8 cellular contexts compared by ENCODE assay signal in the genomic region with DNA sequence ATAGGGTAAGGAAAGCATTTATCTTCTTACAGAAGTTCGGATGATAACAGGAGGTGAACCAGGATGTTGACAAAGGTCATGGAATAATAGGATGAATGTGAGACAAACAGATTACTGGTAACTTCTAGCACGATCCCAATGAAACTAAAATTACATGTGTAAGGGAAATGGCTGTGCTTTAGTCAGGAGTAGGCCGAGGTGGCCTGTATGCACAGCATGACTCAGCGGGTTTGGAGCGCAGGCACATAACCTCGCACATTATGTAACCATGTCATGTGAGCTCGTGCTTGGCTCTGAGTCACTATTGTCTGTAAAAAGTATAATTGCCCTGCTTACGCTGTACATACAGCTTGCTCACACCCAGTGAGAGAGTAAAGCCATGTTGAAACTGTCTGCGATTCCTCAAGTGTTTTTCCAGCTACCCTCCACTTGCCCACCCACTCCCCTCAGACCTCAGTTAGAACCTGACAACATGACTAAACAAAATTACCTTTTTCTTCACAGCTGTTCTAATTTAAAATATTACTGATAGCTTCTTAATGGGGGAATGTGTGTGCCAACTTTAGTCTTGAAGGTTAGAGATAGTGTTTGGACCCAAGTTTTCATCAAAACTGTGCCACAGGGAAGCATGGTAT. TPM values are rescaled to one million over a fixed set of nuclear protein-coding genes. Genes with fewer than 3 reads are reported as not detected.
DNase-seq lines count a peak whose midpoint lies in the region; ATAC-seq, FAIRE-seq and TF ChIP-seq lines count a peak whose summit lies in the region.

No MANE protein-coding gene starts in this region.

- no peak for TF ChIP-seq POLR2A in H54 (IDR thresholded peaks at IDR 0.05; ENCODE audit: low read depth, low read length)
- TF ChIP-seq POLR2A in uterus (IDR thresholded peaks at IDR 0.05): no peak

- H3K4me3 ChIP-seq in A673 (ENCODE audit: low read depth, low read length, poor library complexity, severe bottlenecking) (no peak overlapping the region), uterus (no peak overlapping the region)

- ATAC-seq in GM18519 (IDR thresholded peaks at IDR 0.05; ENCODE audit: low FRiP score, unreplicated experiment): no peak

- BruUV-seq in A673 (replicated peaks; lab: Mats Ljungman, UMichigan): no TSS peak

- H3K9me3 ChIP-seq in A673 (ENCODE audit: low read depth, low read length, poor library complexity, severe bottlenecking) (peaks cover 9% of the 10 kb centered on the region), uterus (no peaks in the 10 kb centered on the region)

- no peaks in the 10 kb centered on the region for H3K4me1 ChIP-seq in A673 (ENCODE audit: insufficient read depth, low read length, poor library complexity, severe bottlenecking)
- H3K4me1 ChIP-seq in uterus: no peaks in the 10 kb centered on the region

- DNase-seq in A673 (ENCODE audit: low spot score): peak; percentile 60
- no peak for DNase-seq in H54 (ENCODE audit: insufficient read length, low spot score)
- DNase-seq in UCSD-AML1 (lab: John Stamatoyannopoulos, UW; ENCODE audit: unreplicated experiment): peak; percentile 13
- peak; percentile 98 for DNase-seq in iris pigment epithelial cell (ENCODE audit: low read depth)
- DNase-seq in cerebellum (ENCODE audit: low spot score): no peak
- DNase-seq in DMS114 treated with DMSO at 0.1 percent for 48 hours (lab: John Stamatoyannopoulos, UW; ENCODE audit: unreplicated experiment): no peak
- DNase-seq in uterus: no peak

- no peaks in the 10 kb centered on the region for H3K27me3 ChIP-seq in A673 (replicated peaks; ENCODE audit: insufficient read depth, low read depth, low read length, poor library complexity)
- H3K27me3 ChIP-seq in uterus: no peaks in the 10 kb centered on the region

- CTCF ChIA-PET in A673 (lab: Charles Lee): no interaction called here

- POLR2A ChIA-PET in A673 (lab: Charles Lee; ENCODE audit: low non-redundant PET): no interaction called here

- peak; percentile 100 for FAIRE-seq in H54 (lab: Jason Lieb, UNC)

- TF ChIP-seq CTCF in A673 (conservative IDR thresholded peaks at IDR 0.05; ENCODE audit: low read depth, low read length) (no peak), uterus (IDR thresholded peaks at IDR 0.05) (no peak)

- intact Hi-C loops in A673 (cut with micrococcal nuclease; ENCODE audit: unreplicated experiment): loop anchor here (10.0 kb wide), 1 partner anchor 907 kb away; no protein-coding TSS in a partner anchor
- intact Hi-C loops in uterus (cut with DNase I; ENCODE audit: low total_unique reads): no loop called here

- H3K36me3 ChIP-seq in A673 (ENCODE audit: insufficient read depth, low read length, poor library complexity, severe bottlenecking) (peaks cover 16% of the 10 kb centered on the region), uterus (no peaks in the 10 kb centered on the region)

- H3K27ac ChIP-seq in A673 (ENCODE audit: low read depth, low read length, poor library complexity, severe bottlenecking): no peak overlapping the region
- no peak overlapping the region for H3K27ac ChIP-seq in uterus

RNA-seq across cellular contexts. Expression of gene CYB5R4, which starts 8.2 kb away (rescaled TPM):
- total RNA-seq in A673 (2021) (23.8 and 26.2 TPM in 2 replicates), cerebellum (11.3 TPM), uterus (10 to 100 TPM in 2 of 4 donors, 1 to 10 TPM in 2; 9.3 to 59.2 (median 9.9) TPM)

RNA-seq across cellular contexts. Expression of gene RIPPLY2, which starts 14.5 kb away (rescaled TPM):
- 3.0 and 4.0 TPM in 2 replicates for total RNA-seq in A673 (2021)
- 8.0 TPM for total RNA-seq in cerebellum
- under 1 TPM in 1 of 4 donors, not detected in 3; 0.90 TPM for total RNA-seq in uterus

Comparison
In these comparisons a context has a peak if more than half of its experiments do, and no peak if none do; other contexts are left out.
1. DNase-seq: peak in A673 (single experiment), UCSD-AML1 (single experiment) and iris pigment epithelial cell (single experiment); none in H54 (single experiment), cerebellum (single experiment), DMS114 treated with DMSO at 0.1 percent for 48 hours (single experiment) and uterus (0 of 2).